Comparison of ENCODE assay signal across 17 cellular contexts in the genomic region with DNA sequence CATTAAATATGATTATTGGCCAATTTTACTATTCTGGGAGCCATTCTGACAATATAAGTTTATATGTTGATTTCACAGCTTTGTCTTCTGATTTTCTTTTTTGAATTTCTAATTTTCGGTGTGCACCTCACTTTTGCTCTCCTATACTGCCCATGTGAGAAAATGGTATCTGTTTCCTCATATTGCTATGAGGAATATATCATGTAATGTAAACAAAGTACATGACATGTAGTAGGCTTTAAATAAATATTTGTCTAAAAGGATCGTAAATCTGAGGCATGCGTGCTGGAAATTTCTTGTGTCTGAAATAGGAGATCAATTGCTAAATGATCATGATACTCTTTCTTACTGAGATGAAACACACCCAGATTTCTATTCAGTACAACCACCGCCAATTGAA.
"Had no signal": no experiment of that assay in that cellular context is flagged by ENCODE, and none has a peak within 500 bp of the region (broad histone marks: within the 10 kb centered on the region; RNA-seq: fewer than 3 reads in every experiment).

No MANE protein-coding gene starts in this region.

- H3K27ac Mint-ChIP-seq: memory B cell; natural killer cell treated with Interleukin-12 subunit alpha and Interleukin-12 subunit beta and Interleukin-15 and Interleukin-18, amount 100 ng/mL, for 72 hours; neural progenitor cell had no signal

- ATAC-seq: esophagus mucosa; gastrocnemius medialis; lower lobe of right lung; natural killer cell treated with Interleukin-12 subunit alpha and Interleukin-12 subunit beta and Interleukin-15 and Interleukin-18, amount 100 ng/mL, for 72 hours had no signal

- H3K4me3 Mint-ChIP-seq: memory B cell; natural killer cell treated with Interleukin-12 subunit alpha and Interleukin-12 subunit beta and Interleukin-15 and Interleukin-18, amount 100 ng/mL, for 72 hours; neural progenitor cell had no signal

- H3K27ac ChIP-seq: gastrocnemius medialis, left ventricle myocardium inferior, lower lobe of right lung, neural progenitor cell, ovary, right atrium auricular region, upper lobe of left lung, uterus had no signal

- DNase-seq: effector memory CD4-positive, alpha-beta T cell; gastrocnemius medialis; left ventricle myocardium inferior; lower lobe of right lung; midbrain; nucleus accumbens; ovary; small intestine; stimulated activated CD4-positive, alpha-beta T cell treated with anti-CD3 and anti-CD28 coated beads, Interleukin-12 subunit alpha, Interleukin-12 subunit beta, amount 100 ng/mL, for 4 hours; stimulated activated naive CD4-positive, alpha-beta T cell; upper lobe of left lung; uterus had no signal

- H3K36me3 Mint-ChIP-seq: neural progenitor cell had no signal

- H3K27me3 Mint-ChIP-seq: memory B cell had no signal

- H3K4me1 Mint-ChIP-seq: neural progenitor cell had no signal
